17 cellular contexts compared by ENCODE assay signal in the genomic region with DNA sequence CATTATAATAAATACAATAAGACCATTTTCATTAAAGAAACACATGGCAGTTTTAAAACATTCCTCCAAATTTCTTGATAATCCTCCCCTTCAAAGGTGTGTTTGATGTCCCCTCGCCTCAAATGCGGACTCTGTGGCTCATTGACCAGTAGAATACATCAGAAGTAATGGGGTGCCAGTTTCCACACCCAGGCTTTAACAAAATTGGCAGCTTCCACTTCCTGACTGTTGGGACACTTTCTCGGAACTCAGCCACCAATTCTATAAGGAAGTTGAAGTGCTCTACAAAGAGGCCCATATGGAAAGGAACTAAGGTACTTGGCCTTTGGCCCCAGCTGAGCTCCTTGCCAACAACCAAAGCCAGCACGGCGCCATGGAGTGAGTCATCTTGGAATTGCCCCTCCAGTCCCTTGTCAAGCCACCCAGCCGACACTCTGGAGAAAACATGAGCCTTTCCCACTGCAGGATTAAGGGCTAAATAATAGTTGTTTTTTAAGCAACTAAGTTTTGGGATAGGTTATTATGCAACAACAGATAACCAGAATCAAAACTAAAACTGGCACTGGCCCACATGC.
DNase-seq lines count a peak whose midpoint lies in the region; ATAC-seq and TF ChIP-seq lines count a peak whose summit lies in the region.
"Had no signal": no experiment of that assay in that cellular context is flagged by ENCODE, and none has a peak within 500 bp of the region (broad histone marks: within the 10 kb centered on the region; RNA-seq: fewer than 3 reads in every experiment).

No MANE protein-coding gene starts in this region.

- no peak for TF ChIP-seq POLR2A in upper lobe of left lung (IDR thresholded peaks at IDR 0.05)

- CTCF ChIA-PET in T-cell (lab: Charles Lee): no interaction called here

- no peaks in the 10 kb centered on the region for H3K36me3 Mint-ChIP-seq in T-cell
- H3K36me3 Mint-ChIP-seq: CD4-positive, CD25-positive, alpha-beta regulatory T cell; naive thymus-derived CD8-positive, alpha-beta T cell had no signal

- H3K4me3 ChIP-seq in right cardiac atrium (ENCODE audit: low read length) (no peak overlapping the region), upper lobe of left lung (no peak overlapping the region)
- H3K4me3 ChIP-seq: breast epithelium had no signal

- POLR2A ChIA-PET in T-cell (lab: Charles Lee): no interaction called here

- peak overlapping the region; percentile 45 for H3K27ac ChIP-seq in right cardiac atrium (ENCODE audit: low read length)
- no peak overlapping the region for H3K27ac ChIP-seq in upper lobe of left lung
- H3K27ac ChIP-seq: breast epithelium had no signal

- H3K4me1 ChIP-seq in right cardiac atrium (ENCODE audit: control insufficient read depth, insufficient read depth, low read length) (no peaks in the 10 kb centered on the region), upper lobe of left lung (no peaks in the 10 kb centered on the region)
- H3K4me1 ChIP-seq: breast epithelium had no signal

- H3K9me3 ChIP-seq in right cardiac atrium (ENCODE audit: control insufficient read depth, low read length) (no peaks in the 10 kb centered on the region), upper lobe of left lung (no peaks in the 10 kb centered on the region)
- H3K9me3 ChIP-seq: breast epithelium had no signal

- H3K4me1 Mint-ChIP-seq in T-cell: no peaks in the 10 kb centered on the region
- H3K4me1 Mint-ChIP-seq: CD4-positive, CD25-positive, alpha-beta regulatory T cell; naive thymus-derived CD8-positive, alpha-beta T cell had no signal

- H3K27ac Mint-ChIP-seq in T-cell: no peak overlapping the region
- H3K27ac Mint-ChIP-seq: CD4-positive, CD25-positive, alpha-beta regulatory T cell; naive thymus-derived CD8-positive, alpha-beta T cell; stimulated activated naive CD8-positive, alpha-beta T cell treated with anti-CD3 and anti-CD28 coated beads, Interleukin-15, Interleukin-2, amounts not matched to agents 100 ng/mL and 50 ng/mL, for 24 hours had no signal

- intact Hi-C loops in right cardiac atrium (cut with DNase I): no loop called here

- no peak for TF ChIP-seq CTCF in upper lobe of left lung (IDR thresholded peaks at IDR 0.05)

- no peaks in the 10 kb centered on the region for H3K27me3 ChIP-seq in right cardiac atrium (ENCODE audit: control insufficient read depth, insufficient read depth)
- no peaks in the 10 kb centered on the region for H3K27me3 ChIP-seq in upper lobe of left lung
- H3K27me3 ChIP-seq: breast epithelium had no signal

- H3K9me3 Mint-ChIP-seq in T-cell: peaks cover 6 to 17% (median 12%) of the 10 kb centered on the region in 3 donors

- DNase-seq in LoVo (ENCODE audit: low spot score) (peak; percentile 48), UCSD-AML1 (lab: John Stamatoyannopoulos, UW; ENCODE audit: unreplicated experiment) (peak; percentile 6), right cardiac atrium (peak; percentile 61 to 88 (median 83)), upper lobe of left lung (peak; percentile 2 to 60), NCI-H1048 (lab: John Stamatoyannopoulos, UW) (no peak), T-cell (no peak), activated T-cell treated with anti-CD3 and anti-CD28 coated beads for 4 hours (no peak)
- DNase-seq: activated effector memory CD4-positive, alpha-beta T cell treated with Interleukin-2 at 50 U/mL for 16 hours; CD4-positive, CD25-positive, alpha-beta regulatory T cell; effector CD8-positive, alpha-beta T cell; foreskin melanocyte; kidney; naive thymus-derived CD8-positive, alpha-beta T cell; NCI-H1105 treated with DMSO at 0.1 percent for 48 hours; PC-3 had no signal

- no peak overlapping the region for H3K4me3 Mint-ChIP-seq in T-cell
- H3K4me3 Mint-ChIP-seq: CD4-positive, CD25-positive, alpha-beta regulatory T cell; naive thymus-derived CD8-positive, alpha-beta T cell; stimulated activated naive CD8-positive, alpha-beta T cell treated with anti-CD3 and anti-CD28 coated beads, Interleukin-15, Interleukin-2, amounts not matched to agents 100 ng/mL and 50 ng/mL, for 24 hours had no signal

- 41% methylated on average over 6 of the region's 6 CpGs for WGBS in right cardiac atrium
- WGBS in upper lobe of left lung, 2 donors: 36 to 38% methylated on average over 6 of the region's 6 CpGs

- ATAC-seq in right cardiac atrium: peak; percentile 90 to 97
- ATAC-seq in upper lobe of left lung (ENCODE audit: low FRiP score in 2 of 2): peak in 1 of 2 donors; percentile 43
- no peak for ATAC-seq in T-cell (replicated peaks in 1 of 4)
- ATAC-seq: naive thymus-derived CD8-positive, alpha-beta T cell; PC-3 had no signal

- no peak for TF ChIP-seq EP300 in upper lobe of left lung (IDR thresholded peaks at IDR 0.05)

- H3K36me3 ChIP-seq in upper lobe of left lung: no peaks in the 10 kb centered on the region
- H3K36me3 ChIP-seq: breast epithelium had no signal

- no peaks in the 10 kb centered on the region for H3K27me3 Mint-ChIP-seq in T-cell
- H3K27me3 Mint-ChIP-seq: CD4-positive, CD25-positive, alpha-beta regulatory T cell; stimulated activated naive CD8-positive, alpha-beta T cell treated with anti-CD3 and anti-CD28 coated beads, Interleukin-15, Interleukin-2, amounts not matched to agents 100 ng/mL and 50 ng/mL, for 24 hours had no signal

Comparison
In these comparisons a context has a peak if more than half of its experiments do, and no peak if none do; other contexts are left out.
1. DNase-seq: peak in LoVo (single experiment), UCSD-AML1 (single experiment), right cardiac atrium (3 of 3) and upper lobe of left lung (2 of 2); none in NCI-H1048 (single experiment), T-cell (0 of 34) and activated T-cell treated with anti-CD3 and anti-CD28 coated beads for 4 hours (single experiment).
2. ATAC-seq: peak in right cardiac atrium (2 of 2); none in T-cell (0 of 4).